ENCODE assay signal across 8 cellular contexts in the genomic region with DNA sequence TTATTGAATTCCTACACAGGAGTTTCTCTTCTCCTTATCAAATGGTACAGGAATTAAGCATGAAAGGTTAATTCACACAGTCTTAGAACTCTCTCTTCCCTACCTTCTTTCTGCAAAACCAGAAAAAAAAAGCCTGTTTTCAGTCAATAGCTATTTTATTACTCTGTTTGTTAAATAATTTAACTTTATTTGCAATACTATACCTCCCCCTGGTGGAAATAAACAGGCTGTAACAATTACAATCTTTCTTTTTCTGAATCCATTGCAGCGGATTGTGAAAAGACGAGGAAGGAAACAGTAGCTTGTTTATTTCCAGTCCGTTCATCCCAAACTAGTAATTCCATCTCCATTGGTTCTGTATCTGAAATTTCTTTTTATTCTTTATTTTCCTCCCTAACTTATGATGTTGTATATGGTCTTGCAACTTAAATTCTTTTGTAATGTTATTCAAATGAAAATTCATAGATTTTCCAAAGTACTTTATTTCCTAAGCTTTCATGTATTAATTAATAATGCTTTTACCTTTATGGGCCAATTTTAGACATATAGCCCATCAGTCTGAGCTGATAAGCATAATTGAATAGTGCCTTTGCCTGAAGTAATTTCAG.
DNase-seq lines count a peak whose midpoint lies in the region; ATAC-seq, FAIRE-seq and TF ChIP-seq lines count a peak whose summit lies in the region.

No MANE protein-coding gene starts in this region.

- DNase-seq in D721Med (ENCODE audit: insufficient read length, low spot score) (no peak), SK-MEL-5 (ENCODE audit: low read depth, low spot score) (peak; percentile 69), foreskin melanocyte (peak; percentile 52), stomach (no peak), MG63 (no peak)

- intact Hi-C loops in stomach (cut with DNase I; ENCODE audit: low total_unique reads): loop anchor here (10.0 kb wide), 1 partner anchor 982 kb away; no protein-coding TSS in a partner anchor

- no peak for TF ChIP-seq POLR2A in stomach (IDR thresholded peaks at IDR 0.05)

- H3K4me1 ChIP-seq in stomach: no peaks in the 10 kb centered on the region

- ATAC-seq in HG03378 (IDR thresholded peaks at IDR 0.05; ENCODE audit: unreplicated experiment) (no peak), HG02938 (IDR thresholded peaks at IDR 0.05; ENCODE audit: unreplicated experiment) (no peak)

- TF ChIP-seq EP300 in stomach (IDR thresholded peaks at IDR 0.05): no peak

- no peak overlapping the region for H3K27ac ChIP-seq in stomach

- H3K36me3 ChIP-seq in stomach (no peaks in the 10 kb centered on the region), MG63 (no peaks in the 10 kb centered on the region)

- WGBS in stomach, 5 donors: 2 to 3% (median 2%) methylated on average over 3 of the region's 3 CpGs

- in situ Hi-C loops in SK-MEL-5 (cut with HindIII; ENCODE audit: low pct_unique_long_range_greater_than_20kb, low sequenced_read_pairs): no loop called here

- TF ChIP-seq CTCF in D721Med (IDR thresholded peaks at IDR 0.05; ENCODE audit: insufficient read depth, missing control alignments) (peak; percentile 68), LNCAP (IDR thresholded peaks at IDR 0.05) (peak; percentile 59), stomach (IDR thresholded peaks at IDR 0.05) (peak in 5 of 7 experiments; percentile 37 to 71 (median 62))

- peaks cover 0 to 7% (median 0%) of the 10 kb centered on the region in 3 donors for H3K27me3 ChIP-seq in stomach
- H3K27me3 ChIP-seq in MG63: no peaks in the 10 kb centered on the region

- peak; percentile 82 for FAIRE-seq in D721Med (lab: Jason Lieb, UNC)

- H3K9me3 ChIP-seq in stomach (no peaks in the 10 kb centered on the region), MG63 (peaks cover 2% of the 10 kb centered on the region; the same call in 1 of the 2 replicates)

- no peak overlapping the region for H3K4me3 ChIP-seq in stomach
- no peak overlapping the region for H3K4me3 ChIP-seq in MG63

Comparison
In these comparisons a context has a peak if more than half of its experiments do, and no peak if none do; other contexts are left out.
1. DNase-seq: peak in SK-MEL-5 (single experiment) and foreskin melanocyte (single experiment); none in D721Med (single experiment), stomach (single experiment) and MG63 (single experiment).
2. Peak in every context shown above with its lines, with median percentiles within 50 percentile points of each other: CTCF ChIP-seq.